In genomic region chr13:48422003-48422402, GRCh38 we compare ENCODE assay signal across 1 cellular context. TPM values are rescaled to one million over a fixed set of nuclear protein-coding genes. Genes with fewer than 3 reads are reported as not detected.
"Had no signal": no experiment of that assay in that cellular context is flagged by ENCODE, and none has a peak within 500 bp of the region (broad histone marks: within the 10 kb centered on the region; RNA-seq: fewer than 3 reads in every experiment).

No MANE protein-coding gene starts in this region.

RNA-seq across cellular contexts. Expression of gene LPAR6, which starts 9.1 kb away (rescaled TPM):
- total RNA-seq: activated B cell treated with CpG ODN at 0.5 μM for 24 hours had no signal
